In the genomic region with DNA sequence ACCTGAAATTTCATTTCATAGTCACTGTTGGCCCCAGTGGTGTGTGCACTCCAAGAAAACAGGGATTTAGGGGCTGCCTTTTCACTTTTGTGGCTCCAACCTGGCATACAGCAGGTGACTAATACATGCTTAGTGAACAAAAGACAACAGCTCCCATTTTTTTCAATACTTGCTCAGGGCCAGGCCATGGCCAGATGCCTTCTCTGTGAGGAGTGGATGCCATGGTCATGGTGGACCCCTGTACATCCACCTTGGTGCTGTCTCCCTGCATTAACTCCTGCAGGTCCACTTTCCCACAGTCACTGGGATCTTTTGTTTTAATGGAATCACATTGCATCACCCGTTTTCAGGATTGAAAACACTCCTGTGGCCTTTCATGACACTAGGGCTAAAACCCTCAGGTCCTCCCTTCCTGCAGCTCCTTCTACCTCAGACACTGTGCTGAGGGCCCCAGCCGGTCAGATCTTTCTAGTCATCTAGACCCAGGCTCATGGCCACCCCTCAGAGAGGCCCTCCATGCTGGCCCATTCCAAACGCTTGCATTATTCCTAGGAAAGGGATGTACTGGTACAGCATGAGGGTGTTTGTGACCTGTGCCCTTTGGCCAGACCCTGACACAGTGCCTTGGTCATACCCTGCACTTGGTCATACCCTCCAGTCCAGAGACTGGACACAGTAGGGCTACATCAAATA, we compare ENCODE assay signal across 2 cellular contexts.
TF ChIP-seq lines count a peak whose summit lies in the region.

No MANE protein-coding gene starts in this region.

TF ChIP-seq in SK-N-SH, 30 proteins besides CTCF, POLR2A, EP300 and RAD21 (continued from another document):
- no peak for TF ChIP-seq RCOR1 (IDR thresholded peaks at IDR 0.05; ENCODE audit: low read length)
- no peak for TF ChIP-seq SIN3A (IDR thresholded peaks at IDR 0.05; ENCODE audit: borderline replicate concordance, low read depth, low read length)
- no peak for TF ChIP-seq CHD2 (IDR thresholded peaks at IDR 0.05; ENCODE audit: low read length, partially characterized antibody)
- no peak for TF ChIP-seq NFIC (IDR thresholded peaks at IDR 0.05; ENCODE audit: borderline replicate concordance)
- TF ChIP-seq, protein P1, sequence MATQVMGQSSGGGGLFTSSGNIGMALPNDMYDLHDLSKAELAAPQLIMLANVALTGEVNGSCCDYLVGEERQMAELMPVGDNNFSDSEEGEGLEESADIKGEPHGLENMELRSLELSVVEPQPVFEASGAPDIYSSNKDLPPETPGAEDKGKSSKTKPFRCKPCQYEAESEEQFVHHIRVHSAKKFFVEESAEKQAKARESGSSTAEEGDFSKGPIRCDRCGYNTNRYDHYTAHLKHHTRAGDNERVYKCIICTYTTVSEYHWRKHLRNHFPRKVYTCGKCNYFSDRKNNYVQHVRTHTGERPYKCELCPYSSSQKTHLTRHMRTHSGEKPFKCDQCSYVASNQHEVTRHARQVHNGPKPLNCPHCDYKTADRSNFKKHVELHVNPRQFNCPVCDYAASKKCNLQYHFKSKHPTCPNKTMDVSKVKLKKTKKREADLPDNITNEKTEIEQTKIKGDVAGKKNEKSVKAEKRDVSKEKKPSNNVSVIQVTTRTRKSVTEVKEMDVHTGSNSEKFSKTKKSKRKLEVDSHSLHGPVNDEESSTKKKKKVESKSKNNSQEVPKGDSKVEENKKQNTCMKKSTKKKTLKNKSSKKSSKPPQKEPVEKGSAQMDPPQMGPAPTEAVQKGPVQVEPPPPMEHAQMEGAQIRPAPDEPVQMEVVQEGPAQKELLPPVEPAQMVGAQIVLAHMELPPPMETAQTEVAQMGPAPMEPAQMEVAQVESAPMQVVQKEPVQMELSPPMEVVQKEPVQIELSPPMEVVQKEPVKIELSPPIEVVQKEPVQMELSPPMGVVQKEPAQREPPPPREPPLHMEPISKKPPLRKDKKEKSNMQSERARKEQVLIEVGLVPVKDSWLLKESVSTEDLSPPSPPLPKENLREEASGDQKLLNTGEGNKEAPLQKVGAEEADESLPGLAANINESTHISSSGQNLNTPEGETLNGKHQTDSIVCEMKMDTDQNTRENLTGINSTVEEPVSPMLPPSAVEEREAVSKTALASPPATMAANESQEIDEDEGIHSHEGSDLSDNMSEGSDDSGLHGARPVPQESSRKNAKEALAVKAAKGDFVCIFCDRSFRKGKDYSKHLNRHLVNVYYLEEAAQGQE (IDR thresholded peaks at IDR 0.05; ENCODE audit: low read depth, low read length): no peak
- no peak for TF ChIP-seq GABPA (IDR thresholded peaks at IDR 0.05; ENCODE audit: low read depth)
- TF ChIP-seq, protein P2, sequence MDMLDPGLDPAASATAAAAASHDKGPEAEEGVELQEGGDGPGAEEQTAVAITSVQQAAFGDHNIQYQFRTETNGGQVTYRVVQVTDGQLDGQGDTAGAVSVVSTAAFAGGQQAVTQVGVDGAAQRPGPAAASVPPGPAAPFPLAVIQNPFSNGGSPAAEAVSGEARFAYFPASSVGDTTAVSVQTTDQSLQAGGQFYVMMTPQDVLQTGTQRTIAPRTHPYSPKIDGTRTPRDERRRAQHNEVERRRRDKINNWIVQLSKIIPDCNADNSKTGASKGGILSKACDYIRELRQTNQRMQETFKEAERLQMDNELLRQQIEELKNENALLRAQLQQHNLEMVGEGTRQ (IDR thresholded peaks at IDR 0.05; ENCODE audit: borderline replicate concordance, low read depth, low read length): no peak
- TF ChIP-seq ELF1 (IDR thresholded peaks at IDR 0.05): no peak
- no peak for TF ChIP-seq FOSL2 (IDR thresholded peaks at IDR 0.05; ENCODE audit: borderline replicate concordance, low read depth)
- no peak for TF ChIP-seq JUND (IDR thresholded peaks at IDR 0.05)
- no peak for TF ChIP-seq GATA2 (CRISPR knock-in tag; IDR thresholded peaks at IDR 0.05)
- TF ChIP-seq YY1 (IDR thresholded peaks at IDR 0.05; ENCODE audit: low read depth): no peak
- TF ChIP-seq MXI1 (IDR thresholded peaks at IDR 0.05; ENCODE audit: low read depth, low read length): no peak
TF ChIP-seq in SK-N-SH: peak in this region for 0.

TF ChIP-seq in SK-N-SH treated with all-trans-retinoic acid at 6 μM for 48 hours, 23 proteins besides CTCF, POLR2A, EP300 and RAD21 (continued from another document):
- TF ChIP-seq, protein P3, sequence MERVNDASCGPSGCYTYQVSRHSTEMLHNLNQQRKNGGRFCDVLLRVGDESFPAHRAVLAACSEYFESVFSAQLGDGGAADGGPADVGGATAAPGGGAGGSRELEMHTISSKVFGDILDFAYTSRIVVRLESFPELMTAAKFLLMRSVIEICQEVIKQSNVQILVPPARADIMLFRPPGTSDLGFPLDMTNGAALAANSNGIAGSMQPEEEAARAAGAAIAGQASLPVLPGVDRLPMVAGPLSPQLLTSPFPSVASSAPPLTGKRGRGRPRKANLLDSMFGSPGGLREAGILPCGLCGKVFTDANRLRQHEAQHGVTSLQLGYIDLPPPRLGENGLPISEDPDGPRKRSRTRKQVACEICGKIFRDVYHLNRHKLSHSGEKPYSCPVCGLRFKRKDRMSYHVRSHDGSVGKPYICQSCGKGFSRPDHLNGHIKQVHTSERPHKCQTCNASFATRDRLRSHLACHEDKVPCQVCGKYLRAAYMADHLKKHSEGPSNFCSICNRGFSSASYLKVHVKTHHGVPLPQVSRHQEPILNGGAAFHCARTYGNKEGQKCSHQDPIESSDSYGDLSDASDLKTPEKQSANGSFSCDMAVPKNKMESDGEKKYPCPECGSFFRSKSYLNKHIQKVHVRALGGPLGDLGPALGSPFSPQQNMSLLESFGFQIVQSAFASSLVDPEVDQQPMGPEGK (CRISPR knock-in tag; IDR thresholded peaks at IDR 0.05; ENCODE audit: borderline replicate concordance): no peak
- no peak for TF ChIP-seq TCF4 (CRISPR knock-in tag; IDR thresholded peaks at IDR 0.05; ENCODE audit: borderline replicate concordance)
- TF ChIP-seq ESRRG (CRISPR knock-in tag; IDR thresholded peaks at IDR 0.05): no peak
- no peak for TF ChIP-seq ISL1 (CRISPR knock-in tag; IDR thresholded peaks at IDR 0.05)
